Comparison of ENCODE assay signal across 1 cellular context in the genomic region with DNA sequence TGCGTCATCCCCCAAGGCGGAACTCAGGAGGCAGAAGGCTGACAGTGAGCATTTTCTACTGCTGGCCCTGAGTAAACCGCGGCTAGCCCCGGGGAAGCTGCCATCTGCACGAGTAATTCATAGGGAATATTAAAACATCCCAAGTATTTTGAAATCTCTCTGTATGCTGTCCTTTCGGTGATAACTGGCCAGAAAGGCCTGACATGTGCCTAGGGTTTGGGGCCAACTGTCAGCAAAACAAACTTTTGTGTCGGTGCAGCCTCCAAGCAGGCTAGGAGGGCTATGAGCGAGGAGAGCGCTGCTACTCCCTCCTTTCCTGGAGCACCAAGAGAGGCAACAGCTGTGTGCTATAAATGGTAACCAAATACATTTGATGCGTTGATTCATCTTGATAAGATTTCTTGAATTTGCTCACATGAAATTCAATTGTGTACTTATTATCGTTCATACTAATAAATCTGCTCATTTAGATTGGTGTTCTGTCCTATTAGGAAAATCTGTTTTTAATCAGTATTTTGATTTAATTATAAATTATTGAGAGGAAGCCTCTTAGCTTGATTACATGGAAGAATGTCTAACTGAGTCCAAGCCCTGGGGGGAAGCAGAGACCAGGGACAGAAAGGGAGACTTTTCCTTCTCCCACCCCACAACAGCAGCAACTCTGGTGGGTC.
TF ChIP-seq lines count a peak whose summit lies in the region.

No MANE protein-coding gene starts in this region.

TF ChIP-seq in WTC11, 78 proteins besides CTCF, POLR2A, EP300 and RAD21 (continued from another document):
- TF ChIP-seq, protein P1, sequence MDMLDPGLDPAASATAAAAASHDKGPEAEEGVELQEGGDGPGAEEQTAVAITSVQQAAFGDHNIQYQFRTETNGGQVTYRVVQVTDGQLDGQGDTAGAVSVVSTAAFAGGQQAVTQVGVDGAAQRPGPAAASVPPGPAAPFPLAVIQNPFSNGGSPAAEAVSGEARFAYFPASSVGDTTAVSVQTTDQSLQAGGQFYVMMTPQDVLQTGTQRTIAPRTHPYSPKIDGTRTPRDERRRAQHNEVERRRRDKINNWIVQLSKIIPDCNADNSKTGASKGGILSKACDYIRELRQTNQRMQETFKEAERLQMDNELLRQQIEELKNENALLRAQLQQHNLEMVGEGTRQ (CRISPR knock-in tag; IDR thresholded peaks at IDR 0.05), result no peak
- TF ChIP-seq MYBL2 (CRISPR knock-in tag; IDR thresholded peaks at IDR 0.05), result no peak
- no peak for TF ChIP-seq TEAD4 (CRISPR knock-in tag; IDR thresholded peaks at IDR 0.05)
- no peak for TF ChIP-seq TCF7 (CRISPR knock-in tag; IDR thresholded peaks at IDR 0.05; ENCODE audit: low read depth)
